11 cellular contexts compared by ENCODE assay signal in genomic region chr6:169427856-169428255, GRCh38.
DNase-seq lines count a peak whose midpoint lies in the region; ATAC-seq, FAIRE-seq and TF ChIP-seq lines count a peak whose summit lies in the region.
"Had no signal": no experiment of that assay in that cellular context is flagged by ENCODE, and none has a peak within 500 bp of the region (broad histone marks: within the 10 kb centered on the region; RNA-seq: fewer than 3 reads in every experiment).

No MANE protein-coding gene starts in this region.

- H3K4me1 ChIP-seq in HUES64 (ENCODE audit: insufficient read depth, low read length) (peaks cover 16% of the 10 kb centered on the region), ectodermal cell (ENCODE audit: control insufficient read depth, insufficient read depth, low read length) (peaks cover 21% of the 10 kb centered on the region), lung (ENCODE audit: control insufficient read depth in 2 of 2, insufficient read depth in 2 of 2, low read length in 2 of 2) (no peaks in the 10 kb centered on the region), tibial artery (peaks cover 0 to 18% (median 3%) of the 10 kb centered on the region in 4 donors)

- 8% methylated on average over 11 of the region's 11 CpGs for WGBS in HUES64
- 1 to 4% methylated on average over 11 of the region's 11 CpGs for WGBS in ectodermal cell, 2 experiments
- 32 to 47% methylated on average over 11 of the region's 11 CpGs for WGBS in lung, 2 donors

- intact Hi-C loops in tibial artery (cut with DNase I; ENCODE audit: low total_unique reads), result no loop called here

- H3K27me3 ChIP-seq in HUES64 (ENCODE audit: insufficient read depth, low read length) (no peaks in the 10 kb centered on the region), ectodermal cell (ENCODE audit: control insufficient read depth, insufficient read depth, low read length, poor library complexity, severe bottlenecking) (no peaks in the 10 kb centered on the region), lung (ENCODE audit: control insufficient read depth, insufficient read depth) (no peaks in the 10 kb centered on the region), tibial artery (no peaks in the 10 kb centered on the region)

- FAIRE-seq in D721Med (lab: Jason Lieb, UNC), result no peak
- FAIRE-seq: islet of Langerhans had no signal

- H3K4me3 ChIP-seq in HUES64 (ENCODE audit: low read length), result peak overlapping the region; percentile 8; the same call in 1 of the 2 replicates
- H3K4me3 ChIP-seq in ectodermal cell (ENCODE audit: insufficient read depth, low read depth, low read length), result no peak overlapping the region
- H3K4me3 ChIP-seq in lung, result no peak overlapping the region
- H3K4me3 ChIP-seq in tibial artery, result peak overlapping the region in 1 of 2 donors; percentile 25

- H3K9ac ChIP-seq in HUES64 (ENCODE audit: low read depth, low read length), result peak overlapping the region; percentile 44; the same call in 1 of the 2 replicates

- ATAC-seq in lung (ENCODE audit: insufficient read depth, low FRiP score), result peak; percentile 49
- ATAC-seq: activated T-helper 17 cell treated with anti-CD3 and anti-CD28 coated beads, Interleukin-2, amount 50 U/mL, for 72 hours had no signal

- DNase-seq in lung (ENCODE audit: low spot score) (no peak), tibial artery (no peak), NCI-H1105 treated with DMSO at 0.1 percent for 48 hours (lab: John Stamatoyannopoulos, UW) (no peak), D721Med (ENCODE audit: insufficient read length, low spot score) (no peak), NOMO-1 (lab: John Stamatoyannopoulos, UW; ENCODE audit: unreplicated experiment in 2 of 2) (no peak), GM10266 (ENCODE audit: extremely low spot score) (no peak)
- DNase-seq: SW 1271 had no signal

- H3K27ac ChIP-seq in HUES64 (ENCODE audit: low read depth, low read length) (peak overlapping the region; percentile 87), ectodermal cell (ENCODE audit: insufficient read depth, low read depth, low read length, poor library complexity, severe bottlenecking) (peak overlapping the region; percentile 88), lung (ENCODE audit: low read depth in 1 of 2, low read length in 1 of 2) (peak overlapping the region; percentile 10 to 42), tibial artery (peak overlapping the region; percentile 48 to 54)

- H3K9me3 ChIP-seq in HUES64 (ENCODE audit: insufficient read depth, low read depth, low read length), result peaks cover 31% of the 10 kb centered on the region
- peaks cover 10% of the 10 kb centered on the region for H3K9me3 ChIP-seq in ectodermal cell (ENCODE audit: control insufficient read depth, low read length)
- peaks cover 16 to 18% of the 10 kb centered on the region in 2 donors for H3K9me3 ChIP-seq in lung (ENCODE audit: control insufficient read depth in 2 of 2, insufficient read depth in 1 of 2, low read length in 1 of 2)
- peaks cover 0 to 20% (median 18%) of the 10 kb centered on the region in 3 donors for H3K9me3 ChIP-seq in tibial artery

- H3K36me3 ChIP-seq in HUES64 (ENCODE audit: insufficient read depth, low read length), result no peaks in the 10 kb centered on the region
- H3K36me3 ChIP-seq in ectodermal cell (ENCODE audit: control insufficient read depth, insufficient read depth, low read length), result peaks cover 9% of the 10 kb centered on the region
- no peaks in the 10 kb centered on the region for H3K36me3 ChIP-seq in lung (ENCODE audit: control insufficient read depth in 2 of 2, insufficient read depth in 2 of 2, low read length in 2 of 2)
- H3K36me3 ChIP-seq in tibial artery, result no peaks in the 10 kb centered on the region

- TF ChIP-seq CTCF in lung (IDR thresholded peaks at IDR 0.05; ENCODE audit: control extremely low read depth, extremely low read depth) (no peak), tibial artery (IDR thresholded peaks at IDR 0.05) (no peak), D721Med (IDR thresholded peaks at IDR 0.05; ENCODE audit: insufficient read depth, missing control alignments) (no peak), GM10266 (IDR thresholded peaks at IDR 0.05; ENCODE audit: control insufficient read depth, insufficient read depth, low read depth, missing control alignments) (no peak)

Comparison
In these comparisons a context has a peak if more than half of its experiments do, and no peak if none do; other contexts are left out.
1. H3K27ac ChIP-seq: peak in every context shown above with its lines; median percentile 88 in ectodermal cell; 87 in HUES64; 51 in tibial artery; 26 in lung.